ENCODE assay signal across 33 cellular contexts in genomic region chr3:191302451-191302850, GRCh38. TPM values are rescaled to one million over a fixed set of nuclear protein-coding genes. Genes with fewer than 3 reads are reported as not detected.
"Had no signal": no experiment of that assay in that cellular context is flagged by ENCODE, and none has a peak within 500 bp of the region (broad histone marks: within the 10 kb centered on the region; RNA-seq: fewer than 3 reads in every experiment).

No MANE protein-coding gene starts in this region.

- H3K4me1 Mint-ChIP-seq: activated CD4-positive, alpha-beta memory T cell treated with anti-CD3 and anti-CD28 coated beads, Interleukin-2, amount 10 ng/mL, durations not matched to agents 7 days and 5 days; activated CD4-positive, alpha-beta T cell treated with anti-CD3 and anti-CD28 coated beads, Interleukin-2, amount 10 ng/mL, durations not matched to agents 7 days and 5 days; activated T-helper 17 cell treated with anti-CD3 and anti-CD28 coated beads, Interleukin-2, amount 50 U/mL, for 72 hours; central memory CD8-positive, alpha-beta T cell; naive thymus-derived CD4-positive, alpha-beta T cell; stimulated activated naive CD8-positive, alpha-beta T cell treated with anti-CD3 and anti-CD28 coated beads, Interleukin-15, amount 100 ng/mL, for 72 hours had no signal

- ATAC-seq: activated T-cell treated with anti-CD3 and anti-CD28 coated beads, Interleukin-2, amount 50 U/mL, for 4 hours; activated T-helper 17 cell treated with anti-CD3 and anti-CD28 coated beads, Interleukin-2, amount 50 U/mL, for 72 hours; left ventricle myocardium superior; naive thymus-derived CD4-positive, alpha-beta T cell; pancreas; sciatic nerve; stimulated activated naive CD8-positive, alpha-beta T cell treated with anti-CD3 and anti-CD28 coated beads, Interleukin-15, amount 100 ng/mL, for 72 hours had no signal

- H3K27ac Mint-ChIP-seq: activated CD4-positive, alpha-beta memory T cell treated with anti-CD3 and anti-CD28 coated beads, Interleukin-2, amount 10 ng/mL, durations not matched to agents 7 days and 5 days; activated CD4-positive, alpha-beta T cell treated with anti-CD3 and anti-CD28 coated beads, Interleukin-2, amount 10 ng/mL, durations not matched to agents 7 days and 5 days; activated T-helper 17 cell treated with anti-CD3 and anti-CD28 coated beads, Interleukin-2, amount 50 U/mL, for 72 hours; dendritic cell treated with granulocyte-macrophage colony-stimulating factor and Interleukin-4, amounts not matched to agents 40 ng/mL and 50 ng/mL, for 4 days; naive thymus-derived CD4-positive, alpha-beta T cell; stimulated activated naive CD8-positive, alpha-beta T cell treated with anti-CD3 and anti-CD28 coated beads, Interleukin-15, amount 100 ng/mL, for 72 hours; T-helper 1 cell treated with Interleukin-12 subunit alpha and Interleukin-12 subunit beta and Interleukin-4 antibody, amounts not matched to agents 30 μg/mL and 1 μg/mL, for 36 hours had no signal

- H3K4me3 ChIP-seq: breast epithelium, esophagus muscularis mucosa, pancreas, prostate gland, skin epidermis, upper lobe of left lung, vagina had no signal

- FAIRE-seq: islet of Langerhans, pancreas, TTC549 had no signal

- H3K4me1 ChIP-seq: breast epithelium, pancreas, prostate gland, upper lobe of left lung, vagina had no signal

- H3K36me3 Mint-ChIP-seq: naive thymus-derived CD4-positive, alpha-beta T cell had no signal

- H3K4me3 Mint-ChIP-seq: activated CD4-positive, alpha-beta memory T cell treated with anti-CD3 and anti-CD28 coated beads, Interleukin-2, amount 10 ng/mL, durations not matched to agents 7 days and 5 days; activated CD4-positive, alpha-beta T cell treated with anti-CD3 and anti-CD28 coated beads, Interleukin-2, amount 10 ng/mL, durations not matched to agents 7 days and 5 days; activated T-cell treated with anti-CD3 and anti-CD28 coated beads, Interleukin-2, amount 50 U/mL, for 4 hours; activated T-helper 17 cell treated with anti-CD3 and anti-CD28 coated beads, Interleukin-2, amount 50 U/mL, for 72 hours; central memory CD8-positive, alpha-beta T cell; dendritic cell treated with granulocyte-macrophage colony-stimulating factor and Interleukin-4, amounts not matched to agents 40 ng/mL and 50 ng/mL, for 4 days; naive thymus-derived CD4-positive, alpha-beta T cell; neural crest cell; stimulated activated naive CD8-positive, alpha-beta T cell treated with anti-CD3 and anti-CD28 coated beads, Interleukin-15, amount 100 ng/mL, for 72 hours; T-helper 1 cell treated with Interleukin-12 subunit alpha and Interleukin-12 subunit beta and Interleukin-4 antibody, amounts not matched to agents 30 μg/mL and 1 μg/mL, for 36 hours had no signal

- DNase-seq: activated CD4-positive, alpha-beta memory T cell treated with anti-CD3 and anti-CD28 coated beads, Interleukin-2, amount 10 ng/mL, durations not matched to agents 7 days and 5 days; activated CD4-positive, alpha-beta T cell treated with anti-CD3 and anti-CD28 coated beads for 1 hour; activated CD4-positive, alpha-beta T cell treated with anti-CD3 and anti-CD28 coated beads, Interleukin-2, amount 10 ng/mL, durations not matched to agents 7 days and 5 days; activated gamma-delta T cell treated with Interleukin-2 at 50 U/mL for 16 hours; activated naive CD4-positive, alpha-beta T cell treated with anti-CD3 and anti-CD28 coated beads, Interleukin-2, amount 50 U/mL, for 16 hours; activated T-cell treated with anti-CD3 and anti-CD28 coated beads, Interleukin-2, amount 50 U/mL, for 4 hours; amniotic stem cell; foreskin melanocyte; left ventricle myocardium superior; naive thymus-derived CD4-positive, alpha-beta T cell; nucleus accumbens; pancreas; retina; stimulated activated CD4-positive, alpha-beta T cell treated with anti-CD3 and anti-CD28 coated beads, Interleukin-12 subunit alpha, Interleukin-12 subunit beta, amount 100 ng/mL, for 4 hours; stimulated activated CD4-positive, alpha-beta T cell treated with anti-CD3 and anti-CD28 coated beads, Interleukin-4, amount 100 ng/mL, for 1 hour; stimulated activated naive CD8-positive, alpha-beta T cell treated with anti-CD3 and anti-CD28 coated beads, Interleukin-15, amount 100 ng/mL, for 72 hours; substantia nigra; T-helper 9 cell; upper lobe of left lung had no signal

- H3K27ac ChIP-seq: breast epithelium, esophagus muscularis mucosa, pancreas, prostate gland, skin epidermis, upper lobe of left lung, vagina, VCaP had no signal

- H3K36me3 ChIP-seq: breast epithelium, esophagus muscularis mucosa, pancreas, prostate gland, upper lobe of left lung, vagina had no signal

- H3K9me3 ChIP-seq: breast epithelium, esophagus muscularis mucosa, pancreas, prostate gland, upper lobe of left lung, vagina had no signal

- H3K9me3 Mint-ChIP-seq: activated CD4-positive, alpha-beta memory T cell treated with anti-CD3 and anti-CD28 coated beads, Interleukin-2, amount 10 ng/mL, durations not matched to agents 7 days and 5 days; activated CD4-positive, alpha-beta T cell treated with anti-CD3 and anti-CD28 coated beads, Interleukin-2, amount 10 ng/mL, durations not matched to agents 7 days and 5 days; activated T-cell treated with anti-CD3 and anti-CD28 coated beads, Interleukin-2, amount 50 U/mL, for 4 hours; activated T-helper 17 cell treated with anti-CD3 and anti-CD28 coated beads, Interleukin-2, amount 50 U/mL, for 72 hours; dendritic cell treated with granulocyte-macrophage colony-stimulating factor and Interleukin-4, amounts not matched to agents 40 ng/mL and 50 ng/mL, for 4 days; neural crest cell; stimulated activated naive CD8-positive, alpha-beta T cell treated with anti-CD3 and anti-CD28 coated beads, Interleukin-15, amount 100 ng/mL, for 72 hours; T-helper 1 cell treated with Interleukin-12 subunit alpha and Interleukin-12 subunit beta and Interleukin-4 antibody, amounts not matched to agents 30 μg/mL and 1 μg/mL, for 36 hours had no signal

- H3K27me3 Mint-ChIP-seq: activated CD4-positive, alpha-beta memory T cell treated with anti-CD3 and anti-CD28 coated beads, Interleukin-2, amount 10 ng/mL, durations not matched to agents 7 days and 5 days; activated T-helper 17 cell treated with anti-CD3 and anti-CD28 coated beads, Interleukin-2, amount 50 U/mL, for 72 hours; central memory CD8-positive, alpha-beta T cell; dendritic cell treated with granulocyte-macrophage colony-stimulating factor and Interleukin-4, amounts not matched to agents 40 ng/mL and 50 ng/mL, for 4 days; naive thymus-derived CD4-positive, alpha-beta T cell; stimulated activated naive CD8-positive, alpha-beta T cell treated with anti-CD3 and anti-CD28 coated beads, Interleukin-15, amount 100 ng/mL, for 72 hours had no signal

RNA-seq across cellular contexts. Expression of gene UTS2B, which starts 27.9 kb away (rescaled TPM):
- total RNA-seq: activated CD4-positive, alpha-beta memory T cell treated with anti-CD3 and anti-CD28 coated beads, Interleukin-2, amount 10 ng/mL, durations not matched to agents 7 days and 5 days; activated T-cell treated with anti-CD3 and anti-CD28 coated beads, Interleukin-2, amount 50 U/mL, for 4 hours; activated T-helper 17 cell treated with anti-CD3 and anti-CD28 coated beads, Interleukin-2, amount 50 U/mL, for 72 hours had no signal
- polyA plus RNA-seq: naive thymus-derived CD4-positive, alpha-beta T cell had no signal
